Comparison of ENCODE assay signal across 9 cellular contexts in the genomic region with DNA sequence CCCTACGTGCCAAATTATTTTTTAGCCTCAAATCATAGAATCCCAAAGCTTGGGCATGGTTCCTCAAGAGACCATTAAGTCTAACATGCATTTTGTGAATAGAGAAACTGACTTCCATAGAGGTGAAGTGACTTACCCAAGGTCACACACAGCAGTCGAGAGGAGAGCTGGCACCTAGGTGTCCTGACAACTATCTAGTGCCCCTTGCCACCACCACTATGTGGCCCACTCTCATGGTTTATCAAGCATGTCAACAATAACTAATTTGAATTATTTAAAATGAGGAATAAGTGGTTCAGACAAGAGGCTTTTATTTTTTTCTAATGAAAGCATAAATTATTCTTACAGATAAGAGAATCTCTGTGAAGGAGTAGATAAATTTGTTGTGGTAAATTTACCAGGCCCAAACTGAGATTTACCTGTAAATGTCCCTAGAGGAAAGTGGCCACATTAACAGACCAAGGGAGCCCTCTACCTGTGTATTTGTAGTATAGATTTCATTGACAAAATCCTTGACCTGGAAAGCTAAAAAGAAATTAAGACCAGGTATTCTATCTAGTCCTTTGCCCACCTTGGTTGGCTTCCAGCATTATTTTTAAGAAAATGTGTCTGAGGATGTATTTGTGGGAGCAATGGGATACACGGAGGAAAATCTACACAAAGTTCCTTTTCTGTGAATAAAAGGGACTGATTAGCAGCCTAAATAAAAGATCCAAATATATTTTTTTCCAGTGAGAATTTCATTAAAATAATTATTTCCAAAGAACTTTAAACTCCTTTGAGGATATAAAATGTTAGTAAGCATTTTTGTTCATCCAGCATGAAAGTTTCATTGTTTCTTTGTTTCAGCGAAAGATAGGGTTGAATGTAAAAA. TPM values are rescaled to one million over a fixed set of nuclear protein-coding genes. Genes with fewer than 3 reads are reported as not detected.
A peak's percentile ranks its signal among the peaks of the same experiment; 100 is the strongest.
DNase-seq lines count a peak whose midpoint lies in the region; ATAC-seq, FAIRE-seq and TF ChIP-seq lines count a peak whose summit lies in the region.
"Had no signal": no experiment of that assay in that cellular context is flagged by ENCODE, and none has a peak within 500 bp of the region (broad histone marks: within the 10 kb centered on the region; RNA-seq: fewer than 3 reads in every experiment).

No MANE protein-coding gene starts in this region.

- peak; percentile 27 for DNase-seq in stimulated activated CD4-positive, alpha-beta T cell treated with anti-CD3 and anti-CD28 coated beads, Interleukin-4, amount 100 ng/mL, for 24 hours
- no peak for DNase-seq in stimulated activated CD4-positive, alpha-beta T cell treated with anti-CD3 and anti-CD28 coated beads, Interleukin-12 subunit alpha, Interleukin-12 subunit beta, amount 100 ng/mL, for 4 hours
- peak; percentile 24 for DNase-seq in NCI-H146 (lab: John Stamatoyannopoulos, UW)
- DNase-seq in astrocyte of the spinal cord (ENCODE audit: low read depth, low spot score), result peak; percentile 57
- DNase-seq in HepG2 (ENCODE audit: low spot score), result peak; percentile 49
- DNase-seq in WERI-Rb-1, result no peak

- TF ChIP-seq RAD21 in HepG2 (CRISPR knock-in tag; IDR thresholded peaks at IDR 0.05), result peak; percentile 45; the same call in 1 of the 2 replicates

- no peak for TF ChIP-seq POLR2A in HepG2 (IDR thresholded peaks at IDR 0.05; ENCODE audit: insufficient read depth in 1 of 2, low read depth in 2 of 2, low read length in 2 of 2)

- no peaks in the 10 kb centered on the region for H4K20me1 ChIP-seq in HepG2 (ENCODE audit: insufficient read depth, low read length)

- intact Hi-C loops in HepG2 (cut with micrococcal nuclease; ENCODE audit: unreplicated experiment), result loop anchor here (1.0 to 2.0 kb wide), 3 partner anchors 63 to 357 kb away; no protein-coding TSS in a partner anchor

- peak; percentile 64 for ATAC-seq in HepG2
- no peak for ATAC-seq in HG02981 (IDR thresholded peaks at IDR 0.05; ENCODE audit: unreplicated experiment)
- no peak for ATAC-seq in GM19463 (IDR thresholded peaks at IDR 0.05; ENCODE audit: unreplicated experiment)

- BruUV-seq in HepG2 (replicated peaks; lab: Mats Ljungman, UMichigan), result no TSS peak

- no peak overlapping the region for H3K9ac ChIP-seq in HepG2 (ENCODE audit: insufficient read depth, low read depth, low read length)

- POLR2A ChIA-PET in HepG2 (lab: Yijun Ruan, JAX), result no interaction called here

- H3K36me3 ChIP-seq in HepG2 (replicated peaks in 1 of 2; ENCODE audit: control insufficient read depth in 1 of 2, insufficient read depth in 2 of 2, low read length in 2 of 2) (no peaks in the 10 kb centered on the region), WERI-Rb-1 (no peaks in the 10 kb centered on the region)

- H3K4me2 ChIP-seq in HepG2 (ENCODE audit: low read depth, low read length), result no peak overlapping the region

- H3K4me1 ChIP-seq in HepG2 (ENCODE audit: insufficient read depth, low read length), result no peaks in the 10 kb centered on the region

- H3K27me3 ChIP-seq in HepG2 (ENCODE audit: control insufficient read depth in 1 of 2, insufficient read depth in 2 of 2, low read length in 2 of 2) (no peaks in the 10 kb centered on the region), WERI-Rb-1 (ENCODE audit: insufficient read depth, low read depth, severe bottlenecking) (no peaks in the 10 kb centered on the region)

- in situ Hi-C loops in astrocyte of the spinal cord (cut with HindIII; ENCODE audit: low sequenced_read_pairs), result no loop called here
- in situ Hi-C loops in HepG2 (cut with HindIII; ENCODE audit: extremely low pct_ligation_motif_present, low pct_unique_long_range_greater_than_20kb), result loop anchor here (5.0 kb wide), 1 partner anchor 356 kb away; no protein-coding TSS in a partner anchor

- TF ChIP-seq CTCF in astrocyte of the spinal cord (IDR thresholded peaks at IDR 0.05; ENCODE audit: low read depth, low read length) (peak; percentile 44), HepG2 (CRISPR knock-in tag; IDR thresholded peaks at IDR 0.05) (peak; percentile 70), WERI-Rb-1 (IDR thresholded peaks at IDR 0.05; ENCODE audit: low read depth, low read length) (no peak)

- FAIRE-seq in HepG2 (lab: Jason Lieb, UNC), result no peak

- H3K27ac ChIP-seq in HepG2 (ENCODE audit: extremely low read length, insufficient read depth, low read length) (no peak overlapping the region), WERI-Rb-1 (no peak overlapping the region)
- H3K27ac ChIP-seq: HL-60 had no signal

- H3K4me3 ChIP-seq in astrocyte of the spinal cord (ENCODE audit: low read depth, low read length) (no peak overlapping the region), HepG2 (replicated peaks in 1 of 3; ENCODE audit: insufficient read depth in 1 of 3, low read depth in 2 of 3, low read length in 3 of 3) (no peak overlapping the region), WERI-Rb-1 (ENCODE audit: low read depth, low read length) (no peak overlapping the region)

- CTCF ChIA-PET in HepG2 (lab: Yijun Ruan, JAX; ENCODE audit: low intra/inter-chr PET ratio, low total read pairs), result interaction anchor here (0.7 to 2.3 kb wide), 3 partner anchors 64 to 441 kb away, joined by 3 to 33 read pairs (median 6); no protein-coding TSS in a partner anchor

- no peak overlapping the region for H2AFZ ChIP-seq in HepG2 (ENCODE audit: low read length)

- H3K9me3 ChIP-seq in HepG2 (ENCODE audit: low read length) (no peaks in the 10 kb centered on the region), WERI-Rb-1 (ENCODE audit: severe bottlenecking) (no peaks in the 10 kb centered on the region)

- TF ChIP-seq EP300 in HepG2 (IDR thresholded peaks at IDR 0.05; ENCODE audit: low read depth in 2 of 2, low read length in 2 of 2), result no peak
- no peak for TF ChIP-seq EP300 in HepG2 (CRISPR knock-in tag; IDR thresholded peaks at IDR 0.05; ENCODE audit: borderline replicate concordance)

- 24% methylated on average over 4 of the region's 4 CpGs for whole genome bisulfite sequencing in HepG2 (ENCODE audit: low lambda C conversion rate)

- no peaks in the 10 kb centered on the region for H3K79me2 ChIP-seq in HepG2 (ENCODE audit: insufficient read depth, low read length)

TF ChIP-seq in HepG2, 621 proteins besides CTCF, POLR2A, EP300 and RAD21:
- TF ChIP-seq ZBTB38 (CRISPR knock-in tag; IDR thresholded peaks at IDR 0.05) (no peak), SMC3 (IDR thresholded peaks at IDR 0.05; ENCODE audit: low read length) (peak; percentile 82), STAG1 (CRISPR knock-in tag; IDR thresholded peaks at IDR 0.05) (peak; percentile 90), KDM4B (CRISPR knock-in tag; IDR thresholded peaks at IDR 0.05) (no peak)

RNA-seq across cellular contexts. Expression of gene IQCH, which starts 49.1 kb away (rescaled TPM):
- 0.48 and 0.55 TPM in 2 replicates for total RNA-seq in HepG2 (2016; rRNA removed; fragmentation: Illumina TruSeq; extraction: Trizol)
- 0.18 and 0.30 TPM in 2 replicates for total RNA-seq in HepG2 (2016; cell fraction: cytosol; rRNA removed; fragmentation: Illumina TruSeq; extraction: Trizol; ENCODE audit: low read depth)
- 0.31 and 0.39 TPM in 2 replicates for total RNA-seq in HepG2 (2016; cell fraction: insoluble cytoplasmic fraction; rRNA removed; fragmentation: Illumina TruSeq; extraction: Trizol)
- total RNA-seq in HepG2 (2016; cell fraction: membrane; rRNA removed; fragmentation: Illumina TruSeq; extraction: Trizol), result 0.46 and 0.90 TPM in 2 replicates
- total RNA-seq in HepG2 (2016; cell fraction: nucleus; rRNA removed; fragmentation: Illumina TruSeq; extraction: Trizol), result 0.66 TPM in 1 of 2 replicates, not detected in the other
- 0.08 and 0.16 TPM in 2 replicates for polyA plus RNA-seq in HepG2 (2011; rRNA removed)
- polyA plus RNA-seq in HepG2 (2011; cell fraction: cytosol; rRNA removed), result 0.04 and 0.12 TPM in 2 replicates
- 0.13 TPM in 1 of 2 replicates, not detected in the other for polyA plus RNA-seq in HepG2 (2011; cell fraction: nucleus; rRNA removed)
- polyA plus RNA-seq in HepG2 (2012), result 0.08 and 0.25 TPM in 2 replicates
- polyA plus RNA-seq in HepG2 (2016; cell fraction: cytosol; fragmentation: Illumina TruSeq; extraction: Trizol; ENCODE audit: low read depth), result 0.52 TPM in 1 of 2 replicates, not detected in the other
- 0.19 and 0.58 TPM in 2 replicates for polyA plus RNA-seq in HepG2 (2016; cell fraction: insoluble cytoplasmic fraction; fragmentation: Illumina TruSeq; extraction: Trizol; ENCODE audit: low read depth)
- polyA plus RNA-seq in HepG2 (2016; cell fraction: membrane; fragmentation: Illumina TruSeq; extraction: Trizol; ENCODE audit: low read depth), result 0.31 and 0.40 TPM in 2 replicates
- not detected in 2 replicates for polyA plus RNA-seq in HepG2 (2016; cell fraction: nucleus; fragmentation: Illumina TruSeq; extraction: Trizol; ENCODE audit: insufficient read depth, low read depth)
- 7.7 TPM in 1 of 2 replicates, not detected in the other for polyA minus RNA-seq in HepG2 (2011; rRNA and poly(A)+ RNA removed; ENCODE audit: low replicate concordance)
- not detected in 2 replicates for polyA minus RNA-seq in HepG2 (2011; cell fraction: cytosol; rRNA and poly(A)+ RNA removed)
- polyA minus RNA-seq in HepG2 (2011; cell fraction: nucleus; rRNA and poly(A)+ RNA removed), result 0.50 and 0.52 TPM in 2 replicates

RNA-seq across cellular contexts. Expression of gene AAGAB, which starts 49.3 kb away (rescaled TPM):
- total RNA-seq in HepG2 (2016; rRNA removed; fragmentation: Illumina TruSeq; extraction: Trizol), result 34.9 and 52.3 TPM in 2 replicates
- 53.2 and 54.6 TPM in 2 replicates for total RNA-seq in HepG2 (2016; cell fraction: cytosol; rRNA removed; fragmentation: Illumina TruSeq; extraction: Trizol; ENCODE audit: low read depth)
- total RNA-seq in HepG2 (2016; cell fraction: insoluble cytoplasmic fraction; rRNA removed; fragmentation: Illumina TruSeq; extraction: Trizol), result 33.7 and 51.5 TPM in 2 replicates
- total RNA-seq in HepG2 (2016; cell fraction: membrane; rRNA removed; fragmentation: Illumina TruSeq; extraction: Trizol), result 19.1 and 20.8 TPM in 2 replicates
- total RNA-seq in HepG2 (2016; cell fraction: nucleus; rRNA removed; fragmentation: Illumina TruSeq; extraction: Trizol), result 15.3 and 18.5 TPM in 2 replicates
- 8.0 and 10.1 TPM in 2 replicates for polyA plus RNA-seq in HepG2 (2011; rRNA removed)
- 7.5 and 8.8 TPM in 2 replicates for polyA plus RNA-seq in HepG2 (2011; cell fraction: cytosol; rRNA removed)
- polyA plus RNA-seq in HepG2 (2011; cell fraction: nucleus; rRNA removed), result 3.8 TPM in 2 replicates
- 8.7 and 8.9 TPM in 2 replicates for polyA plus RNA-seq in HepG2 (2012)
- polyA plus RNA-seq in HepG2 (2016; cell fraction: cytosol; fragmentation: Illumina TruSeq; extraction: Trizol; ENCODE audit: low read depth), result 4.6 and 5.1 TPM in 2 replicates
- 45.2 and 49.6 TPM in 2 replicates for polyA plus RNA-seq in HepG2 (2016; cell fraction: insoluble cytoplasmic fraction; fragmentation: Illumina TruSeq; extraction: Trizol; ENCODE audit: low read depth)
- polyA plus RNA-seq in HepG2 (2016; cell fraction: membrane; fragmentation: Illumina TruSeq; extraction: Trizol; ENCODE audit: low read depth), result 11.6 and 13.1 TPM in 2 replicates
- polyA plus RNA-seq in HepG2 (2016; cell fraction: nucleus; fragmentation: Illumina TruSeq; extraction: Trizol; ENCODE audit: insufficient read depth, low read depth), result 17.4 and 18.4 TPM in 2 replicates
- 12.5 and 110 TPM in 2 replicates for polyA minus RNA-seq in HepG2 (2011; rRNA and poly(A)+ RNA removed; ENCODE audit: low replicate concordance)
- 10.6 and 10.7 TPM in 2 replicates for polyA minus RNA-seq in HepG2 (2011; cell fraction: cytosol; rRNA and poly(A)+ RNA removed)
- polyA minus RNA-seq in HepG2 (2011; cell fraction: nucleus; rRNA and poly(A)+ RNA removed), result 12.4 and 14.3 TPM in 2 replicates

Comparison
In these comparisons a context has a peak if more than half of its experiments do, and no peak if none do; other contexts are left out.
1. DNase-seq: peak in stimulated activated CD4-positive, alpha-beta T cell treated with anti-CD3 and anti-CD28 coated beads, Interleukin-4, amount 100 ng/mL, for 24 hours (single experiment), NCI-H146 (single experiment), astrocyte of the spinal cord (single experiment) and HepG2 (single experiment); none in stimulated activated CD4-positive, alpha-beta T cell treated with anti-CD3 and anti-CD28 coated beads, Interleukin-12 subunit alpha, Interleukin-12 subunit beta, amount 100 ng/mL, for 4 hours (single experiment) and WERI-Rb-1 (single experiment).